4 cellular contexts compared by ENCODE assay signal in the genomic region with DNA sequence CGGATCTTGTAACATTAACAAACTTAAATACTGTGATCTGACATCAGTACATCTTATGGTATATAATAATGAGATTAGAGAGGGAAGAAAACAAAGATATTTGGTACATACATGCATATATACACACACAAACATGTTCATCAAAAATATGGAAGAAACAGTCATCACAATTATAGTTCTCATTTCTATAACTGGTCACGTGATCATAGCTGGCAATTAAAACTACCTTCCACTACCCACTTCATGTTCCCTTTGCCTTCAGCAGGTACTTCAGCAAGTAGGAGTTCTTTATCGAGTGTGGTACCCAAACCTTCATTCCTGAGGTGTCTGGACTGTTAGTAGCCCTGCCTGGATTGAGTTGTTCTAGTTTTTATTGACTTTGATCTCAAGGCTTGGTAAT.
TF ChIP-seq lines count a peak whose summit lies in the region.

No MANE protein-coding gene starts in this region.

TF ChIP-seq in SK-N-SH, 30 proteins besides CTCF, POLR2A, EP300 and RAD21:
- TF ChIP-seq, protein P1, sequence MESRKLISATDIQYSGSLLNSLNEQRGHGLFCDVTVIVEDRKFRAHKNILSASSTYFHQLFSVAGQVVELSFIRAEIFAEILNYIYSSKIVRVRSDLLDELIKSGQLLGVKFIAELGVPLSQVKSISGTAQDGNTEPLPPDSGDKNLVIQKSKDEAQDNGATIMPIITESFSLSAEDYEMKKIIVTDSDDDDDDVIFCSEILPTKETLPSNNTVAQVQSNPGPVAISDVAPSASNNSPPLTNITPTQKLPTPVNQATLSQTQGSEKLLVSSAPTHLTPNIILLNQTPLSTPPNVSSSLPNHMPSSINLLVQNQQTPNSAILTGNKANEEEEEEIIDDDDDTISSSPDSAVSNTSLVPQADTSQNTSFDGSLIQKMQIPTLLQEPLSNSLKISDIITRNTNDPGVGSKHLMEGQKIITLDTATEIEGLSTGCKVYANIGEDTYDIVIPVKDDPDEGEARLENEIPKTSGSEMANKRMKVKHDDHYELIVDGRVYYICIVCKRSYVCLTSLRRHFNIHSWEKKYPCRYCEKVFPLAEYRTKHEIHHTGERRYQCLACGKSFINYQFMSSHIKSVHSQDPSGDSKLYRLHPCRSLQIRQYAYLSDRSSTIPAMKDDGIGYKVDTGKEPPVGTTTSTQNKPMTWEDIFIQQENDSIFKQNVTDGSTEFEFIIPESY (IDR thresholded peaks at IDR 0.05; ENCODE audit: borderline replicate concordance, low read depth) = no peak
- TF ChIP-seq TAF1 (IDR thresholded peaks at IDR 0.05; ENCODE audit: borderline replicate concordance, low read depth, low read length) (no peak), RFX5 (IDR thresholded peaks at IDR 0.05; ENCODE audit: low read length) (no peak), MEF2A (IDR thresholded peaks at IDR 0.05; ENCODE audit: borderline replicate concordance, low read depth) (no peak), SMC3 (IDR thresholded peaks at IDR 0.05; ENCODE audit: low read depth, low read length) (no peak), YY1 (IDR thresholded peaks at IDR 0.05; ENCODE audit: low read depth) (no peak), TEAD4 (IDR thresholded peaks at IDR 0.05; ENCODE audit: borderline replicate concordance, insufficient read depth) (no peak)
TF ChIP-seq in SK-N-SH: peak in this region for 0.

TF ChIP-seq in SK-N-SH treated with all-trans-retinoic acid at 6 μM for 48 hours, 23 proteins besides CTCF, POLR2A, EP300 and RAD21:
- TF ChIP-seq ESRRG (CRISPR knock-in tag; IDR thresholded peaks at IDR 0.05) (no peak), ARNTL (CRISPR knock-in tag; IDR thresholded peaks at IDR 0.05; ENCODE audit: borderline replicate concordance, low read depth) (no peak), CSDC2 (CRISPR knock-in tag; IDR thresholded peaks at IDR 0.05) (no peak), TSHZ2 (CRISPR knock-in tag; IDR thresholded peaks at IDR 0.05) (no peak), TOX (CRISPR knock-in tag; IDR thresholded peaks at IDR 0.05; ENCODE audit: borderline replicate concordance) (no peak), ZNF70 (CRISPR knock-in tag; IDR thresholded peaks at IDR 0.05) (no peak), SNAI2 (CRISPR knock-in tag; IDR thresholded peaks at IDR 0.05) (no peak), RARB (CRISPR knock-in tag; IDR thresholded peaks at IDR 0.05) (no peak), GLIS3 (CRISPR knock-in tag; IDR thresholded peaks at IDR 0.05) (no peak), ZC3H10 (CRISPR knock-in tag; IDR thresholded peaks at IDR 0.05) (no peak), CREB5 (CRISPR knock-in tag; IDR thresholded peaks at IDR 0.05; ENCODE audit: low read depth) (no peak), ZFP30 (CRISPR knock-in tag; IDR thresholded peaks at IDR 0.05) (no peak), BACH2 (CRISPR knock-in tag; IDR thresholded peaks at IDR 0.05; ENCODE audit: borderline replicate concordance) (no peak)

TF ChIP-seq in IMR-90, 13 proteins besides CTCF, POLR2A, EP300 and RAD21:
- TF ChIP-seq, protein P2, sequence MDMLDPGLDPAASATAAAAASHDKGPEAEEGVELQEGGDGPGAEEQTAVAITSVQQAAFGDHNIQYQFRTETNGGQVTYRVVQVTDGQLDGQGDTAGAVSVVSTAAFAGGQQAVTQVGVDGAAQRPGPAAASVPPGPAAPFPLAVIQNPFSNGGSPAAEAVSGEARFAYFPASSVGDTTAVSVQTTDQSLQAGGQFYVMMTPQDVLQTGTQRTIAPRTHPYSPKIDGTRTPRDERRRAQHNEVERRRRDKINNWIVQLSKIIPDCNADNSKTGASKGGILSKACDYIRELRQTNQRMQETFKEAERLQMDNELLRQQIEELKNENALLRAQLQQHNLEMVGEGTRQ (IDR thresholded peaks at IDR 0.05; ENCODE audit: low read depth, low read length) = 0 out of 2 replicates have a peak, but pooled peaks have one; percentile 7
- no peak for TF ChIP-seq MAZ (IDR thresholded peaks at IDR 0.05; ENCODE audit: borderline replicate concordance, low read depth, low read length)

TF ChIP-seq in GM12878, 131 proteins besides CTCF, POLR2A, EP300 and RAD21:
- TF ChIP-seq NBN (IDR thresholded peaks at IDR 0.05) (no peak), RAD51 (IDR thresholded peaks at IDR 0.05) (peak; percentile 42; the same call in 1 of the 2 replicates), RB1 (IDR thresholded peaks at IDR 0.05; ENCODE audit: borderline replicate concordance) (no peak)
